ENCODE assay signal across 2 cellular contexts in the genomic region with DNA sequence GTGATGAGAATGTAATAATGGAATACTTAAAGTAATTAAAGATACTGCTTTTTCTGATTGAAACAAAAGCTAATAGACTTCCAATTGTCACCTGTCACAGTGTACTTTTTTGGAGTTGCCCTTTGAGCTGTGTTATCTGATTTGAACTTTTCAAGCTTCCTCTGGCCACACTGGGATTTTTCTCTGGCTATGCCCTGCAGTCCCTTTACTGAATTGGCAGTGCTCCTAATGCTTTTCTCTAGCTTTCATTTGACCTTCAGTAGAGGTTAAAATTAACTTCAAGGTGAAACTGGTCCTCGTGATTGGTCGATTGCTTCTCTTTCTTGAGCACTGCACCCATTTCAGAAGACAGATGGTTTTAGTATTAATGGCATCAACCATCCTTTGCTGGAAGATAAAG.
TF ChIP-seq lines count a peak whose summit lies in the region.

No MANE protein-coding gene starts in this region.

TF ChIP-seq in K562, 482 proteins besides CTCF, POLR2A, EP300 and RAD21:
- TF ChIP-seq, protein P1, sequence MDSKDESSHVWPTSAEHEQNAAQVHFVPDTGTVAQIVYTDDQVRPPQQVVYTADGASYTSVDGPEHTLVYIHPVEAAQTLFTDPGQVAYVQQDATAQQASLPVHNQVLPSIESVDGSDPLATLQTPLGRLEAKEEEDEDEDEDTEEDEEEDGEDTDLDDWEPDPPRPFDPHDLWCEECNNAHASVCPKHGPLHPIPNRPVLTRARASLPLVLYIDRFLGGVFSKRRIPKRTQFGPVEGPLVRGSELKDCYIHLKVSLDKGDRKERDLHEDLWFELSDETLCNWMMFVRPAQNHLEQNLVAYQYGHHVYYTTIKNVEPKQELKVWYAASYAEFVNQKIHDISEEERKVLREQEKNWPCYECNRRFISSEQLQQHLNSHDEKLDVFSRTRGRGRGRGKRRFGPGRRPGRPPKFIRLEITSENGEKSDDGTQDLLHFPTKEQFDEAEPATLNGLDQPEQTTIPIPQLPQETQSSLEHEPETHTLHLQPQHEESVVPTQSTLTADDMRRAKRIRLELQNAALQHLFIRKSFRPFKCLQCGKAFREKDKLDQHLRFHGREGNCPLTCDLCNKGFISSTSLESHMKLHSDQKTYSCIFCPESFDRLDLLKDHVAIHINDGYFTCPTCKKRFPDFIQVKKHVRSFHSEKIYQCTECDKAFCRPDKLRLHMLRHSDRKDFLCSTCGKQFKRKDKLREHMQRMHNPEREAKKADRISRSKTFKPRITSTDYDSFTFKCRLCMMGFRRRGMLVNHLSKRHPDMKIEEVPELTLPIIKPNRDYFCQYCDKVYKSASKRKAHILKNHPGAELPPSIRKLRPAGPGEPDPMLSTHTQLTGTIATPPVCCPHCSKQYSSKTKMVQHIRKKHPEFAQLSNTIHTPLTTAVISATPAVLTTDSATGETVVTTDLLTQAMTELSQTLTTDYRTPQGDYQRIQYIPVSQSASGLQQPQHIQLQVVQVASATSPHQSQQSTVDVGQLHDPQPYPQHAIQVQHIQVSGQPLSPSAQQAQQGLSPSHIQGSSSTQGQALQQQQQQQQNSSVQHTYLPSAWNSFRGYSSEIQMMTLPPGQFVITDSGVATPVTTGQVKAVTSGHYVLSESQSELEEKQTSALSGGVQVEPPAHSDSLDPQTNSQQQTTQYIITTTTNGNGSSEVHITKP (IDR thresholded peaks at IDR 0.05; ENCODE audit: partially characterized antibody) = no peak
- peak; percentile 43; the same call in 1 of the 2 replicates for TF ChIP-seq ESRRA (IDR thresholded peaks at IDR 0.05; ENCODE audit: borderline replicate concordance, low read depth)

TF ChIP-seq in liver, 16 proteins besides CTCF, POLR2A, EP300 and RAD21 (continued from another document):
- TF ChIP-seq, protein P2, sequence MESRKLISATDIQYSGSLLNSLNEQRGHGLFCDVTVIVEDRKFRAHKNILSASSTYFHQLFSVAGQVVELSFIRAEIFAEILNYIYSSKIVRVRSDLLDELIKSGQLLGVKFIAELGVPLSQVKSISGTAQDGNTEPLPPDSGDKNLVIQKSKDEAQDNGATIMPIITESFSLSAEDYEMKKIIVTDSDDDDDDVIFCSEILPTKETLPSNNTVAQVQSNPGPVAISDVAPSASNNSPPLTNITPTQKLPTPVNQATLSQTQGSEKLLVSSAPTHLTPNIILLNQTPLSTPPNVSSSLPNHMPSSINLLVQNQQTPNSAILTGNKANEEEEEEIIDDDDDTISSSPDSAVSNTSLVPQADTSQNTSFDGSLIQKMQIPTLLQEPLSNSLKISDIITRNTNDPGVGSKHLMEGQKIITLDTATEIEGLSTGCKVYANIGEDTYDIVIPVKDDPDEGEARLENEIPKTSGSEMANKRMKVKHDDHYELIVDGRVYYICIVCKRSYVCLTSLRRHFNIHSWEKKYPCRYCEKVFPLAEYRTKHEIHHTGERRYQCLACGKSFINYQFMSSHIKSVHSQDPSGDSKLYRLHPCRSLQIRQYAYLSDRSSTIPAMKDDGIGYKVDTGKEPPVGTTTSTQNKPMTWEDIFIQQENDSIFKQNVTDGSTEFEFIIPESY (IDR thresholded peaks at IDR 0.05) = no peak
- TF ChIP-seq, protein P3, sequence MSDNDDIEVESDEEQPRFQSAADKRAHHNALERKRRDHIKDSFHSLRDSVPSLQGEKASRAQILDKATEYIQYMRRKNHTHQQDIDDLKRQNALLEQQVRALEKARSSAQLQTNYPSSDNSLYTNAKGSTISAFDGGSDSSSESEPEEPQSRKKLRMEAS (IDR thresholded peaks at IDR 0.05) = peak; percentile 6
- peak; percentile 69 to 75 for TF ChIP-seq RXRA (IDR thresholded peaks at IDR 0.05)
- peak; percentile 59 for TF ChIP-seq SP1 (IDR thresholded peaks at IDR 0.05)
- TF ChIP-seq GABPA (IDR thresholded peaks at IDR 0.05 in 1 of 2, conservative IDR thresholded peaks at IDR 0.05 in 1 of 2) = no peak
- TF ChIP-seq HNF4G (IDR thresholded peaks at IDR 0.05) = peak; percentile 42
